29 cellular contexts compared by ENCODE assay signal in the genomic region with DNA sequence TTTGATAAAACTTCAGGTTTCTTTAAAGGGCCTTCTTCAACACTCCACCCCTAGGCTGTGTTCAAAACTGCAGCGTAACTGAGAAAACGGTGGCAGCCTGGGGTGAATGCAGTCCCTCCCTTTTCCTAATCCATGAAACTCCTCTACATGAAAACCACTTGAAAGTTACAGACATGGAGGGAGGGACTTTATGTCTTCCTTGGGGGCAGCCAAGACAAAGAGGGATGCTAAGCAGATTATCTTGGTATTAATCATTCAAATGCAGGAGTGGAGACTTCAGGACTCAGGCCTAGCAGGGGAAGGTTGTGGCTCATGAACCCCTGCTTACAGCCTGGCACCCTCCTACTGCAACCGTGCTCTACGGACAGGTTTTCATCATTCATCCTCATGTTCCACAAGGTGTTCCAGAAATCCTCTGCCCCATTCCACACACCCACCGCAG. TPM values are rescaled to one million over a fixed set of nuclear protein-coding genes. Genes with fewer than 3 reads are reported as not detected.
DNase-seq lines count a peak whose midpoint lies in the region; ATAC-seq, FAIRE-seq and TF ChIP-seq lines count a peak whose summit lies in the region.
"Had no signal": no experiment of that assay in that cellular context is flagged by ENCODE, and none has a peak within 500 bp of the region (broad histone marks: within the 10 kb centered on the region; RNA-seq: fewer than 3 reads in every experiment).

No MANE protein-coding gene starts in this region.

- H3K9me3 Mint-ChIP-seq in nephron, result no peaks in the 10 kb centered on the region
- H3K9me3 Mint-ChIP-seq: activated CD4-positive, alpha-beta memory T cell treated with anti-CD3 and anti-CD28 coated beads, Interleukin-2, amount 10 ng/mL, durations not matched to agents 7 days and 5 days; activated naive CD4-positive, alpha-beta T cell treated with anti-CD3 and anti-CD28 coated beads for 36 hours; CD4-positive, CD25-positive, alpha-beta regulatory T cell; stimulated activated naive B cell treated with anti-CD40 and anti-IgM and Interleukin-4, amounts not matched to agents 10 μg/mL and 1 μg/mL and 100 μg/mL, for 72 hours had no signal

- H3K9me3 ChIP-seq in HAP-1 (no peaks in the 10 kb centered on the region), NT2/D1 (ENCODE audit: insufficient read depth, low read length) (no peaks in the 10 kb centered on the region), kidney (ENCODE audit: control insufficient read depth in 1 of 2, low read length in 2 of 2) (no peaks in the 10 kb centered on the region)
- H3K9me3 ChIP-seq: thoracic aorta had no signal

- H3K4me3 Mint-ChIP-seq in nephron, result no peak overlapping the region
- H3K4me3 Mint-ChIP-seq: activated CD4-positive, alpha-beta memory T cell treated with anti-CD3 and anti-CD28 coated beads, Interleukin-2, amount 10 ng/mL, durations not matched to agents 7 days and 5 days; activated naive CD4-positive, alpha-beta T cell treated with anti-CD3 and anti-CD28 coated beads for 36 hours; CD4-positive, CD25-positive, alpha-beta regulatory T cell; stimulated activated naive B cell treated with anti-CD40 and anti-IgM and Interleukin-4, amounts not matched to agents 10 μg/mL and 1 μg/mL and 100 μg/mL, for 72 hours had no signal

- H3K4me1 ChIP-seq in HAP-1 (peaks cover 50% of the 10 kb centered on the region), NT2/D1 (ENCODE audit: insufficient read depth, insufficient read length) (peaks cover 11% of the 10 kb centered on the region), kidney (ENCODE audit: control insufficient read depth in 1 of 2, insufficient read depth in 1 of 2, low read depth in 1 of 2, low read length in 2 of 2) (peaks cover 0 to 3% of the 10 kb centered on the region in 2 donors)
- H3K4me1 ChIP-seq: foreskin keratinocyte had no signal

- peaks cover 68% of the 10 kb centered on the region for H3K4me1 Mint-ChIP-seq in nephron

- intact Hi-C loops in kidney (cut with DNase I), result no loop called here

- no peak for FAIRE-seq in kidney (lab: Jason Lieb, UNC)
- FAIRE-seq: HTR-8/SVneo, small intestine had no signal

- TF ChIP-seq CTCF in fibroblast of the aortic adventitia (IDR thresholded peaks at IDR 0.05; ENCODE audit: insufficient read depth, low read length), result peak; percentile 27
- no peak for TF ChIP-seq CTCF in nephron (IDR thresholded peaks at IDR 0.05; ENCODE audit: unreplicated experiment in 3 of 3)
- no peak for TF ChIP-seq CTCF in kidney (IDR thresholded peaks at IDR 0.05; ENCODE audit: borderline replicate concordance, extremely low read depth, insufficient read depth)

- H3K27me3 Mint-ChIP-seq in nephron (ENCODE audit: low read depth), result peaks cover 11% of the 10 kb centered on the region
- H3K27me3 Mint-ChIP-seq: CD4-positive, CD25-positive, alpha-beta regulatory T cell had no signal

- H3K4me3 ChIP-seq in HAP-1 (no peak overlapping the region), NT2/D1 (ENCODE audit: insufficient read length, low read depth) (no peak overlapping the region), fibroblast of the aortic adventitia (ENCODE audit: low read depth, low read length) (no peak overlapping the region), kidney (ENCODE audit: low read length in 2 of 2) (no peak overlapping the region)
- H3K4me3 ChIP-seq: thoracic aorta had no signal

- no peaks in the 10 kb centered on the region for H3K36me3 Mint-ChIP-seq in nephron (ENCODE audit: low read depth)
- H3K36me3 Mint-ChIP-seq: CD4-positive, CD25-positive, alpha-beta regulatory T cell; stimulated activated naive B cell treated with anti-CD40 and anti-IgM and Interleukin-4, amounts not matched to agents 10 μg/mL and 1 μg/mL and 100 μg/mL, for 72 hours had no signal

- H3K9ac ChIP-seq in NT2/D1 (ENCODE audit: insufficient read length, low read depth), result peak overlapping the region; percentile 46
- no peak overlapping the region for H3K9ac ChIP-seq in kidney (ENCODE audit: low read length in 2 of 2)

- H3K27ac Mint-ChIP-seq in nephron, result peak overlapping the region in 2 of 3 experiments; percentile 58
- H3K27ac Mint-ChIP-seq: activated CD4-positive, alpha-beta memory T cell treated with anti-CD3 and anti-CD28 coated beads, Interleukin-2, amount 10 ng/mL, durations not matched to agents 7 days and 5 days; activated naive CD4-positive, alpha-beta T cell treated with anti-CD3 and anti-CD28 coated beads for 36 hours had no signal

- DNase-seq in HAP-1 (ENCODE audit: low spot score in 2 of 2) (peak; percentile 85 to 93), NT2/D1 (ENCODE audit: low read depth, low spot score) (peak; percentile 50), fibroblast of the aortic adventitia (ENCODE audit: low read depth) (peak; percentile 15), kidney (no peak), GF-D8 (lab: John Stamatoyannopoulos, UW) (no peak)
- DNase-seq in stimulated activated CD4-positive, alpha-beta T cell treated with anti-CD3 and anti-CD28 coated beads, Interleukin-15, amount 100 ng/mL, for 24 hours, result no peak
- DNase-seq: activated CD4-positive, alpha-beta memory T cell treated with anti-CD3 and anti-CD28 coated beads, Interleukin-2, amount 10 ng/mL, durations not matched to agents 7 days and 5 days; activated CD4-positive, CD25-positive, alpha-beta regulatory T cell; activated naive CD4-positive, alpha-beta T cell treated with anti-CD3 and anti-CD28 coated beads for 36 hours; amygdala; caudate nucleus; CD4-positive, CD25-positive, alpha-beta regulatory T cell; DMS153; foreskin keratinocyte; GDM1; kidney glomerular epithelial cell; mammary epithelial cell; NCI-H1105; NCI-H2081; NCI-H446 treated with DMSO at 0.1 percent for 48 hours; small intestine; stimulated activated CD4-positive, alpha-beta T cell treated with anti-CD3 and anti-CD28 coated beads, Interleukin-2, amount 100 ng/mL, for 48 hours; stimulated activated naive B cell treated with anti-CD40 and anti-IgM and Interleukin-4, amounts not matched to agents 10 μg/mL and 1 μg/mL and 100 μg/mL, for 72 hours; T-helper 9 cell had no signal

- H3K27me3 ChIP-seq in HAP-1 (ENCODE audit: low read depth), result no peaks in the 10 kb centered on the region
- H3K27me3 ChIP-seq in NT2/D1 (ENCODE audit: insufficient read depth, insufficient read length), result no peaks in the 10 kb centered on the region

- no peaks in the 10 kb centered on the region for H3K36me3 ChIP-seq in HAP-1 (replicated peaks)
- H3K36me3 ChIP-seq in NT2/D1 (ENCODE audit: insufficient read depth, insufficient read length, low read length), result no peaks in the 10 kb centered on the region
- H3K36me3 ChIP-seq in kidney (ENCODE audit: control insufficient read depth in 1 of 2, insufficient read depth in 2 of 2, low read length in 2 of 2), result no peaks in the 10 kb centered on the region
- H3K36me3 ChIP-seq: thoracic aorta had no signal

- no peak overlapping the region for H3K27ac ChIP-seq in kidney (ENCODE audit: low read depth in 2 of 2, low read length in 2 of 2)
- H3K27ac ChIP-seq: epithelial cell of prostate, foreskin keratinocyte, thoracic aorta had no signal

- in situ Hi-C loops in HAP-1 (cut with MboI; ENCODE audit: low sequenced_read_pairs), result no loop called here

- no peak for ATAC-seq in GM19023 (IDR thresholded peaks at IDR 0.05; ENCODE audit: unreplicated experiment)
- ATAC-seq: foreskin keratinocyte; stimulated activated naive B cell treated with anti-CD40 and anti-IgM and Interleukin-4, amounts not matched to agents 10 μg/mL and 1 μg/mL and 100 μg/mL, for 72 hours had no signal

RNA-seq across cellular contexts. Expression of a gene that starts 46.8 kb away (rescaled TPM):
- total RNA-seq in fibroblast of the aortic adventitia (ENCODE audit: low replicate concordance), result 0.36 and 2.3 TPM in 2 replicates
- 7.3 TPM for total RNA-seq in kidney
- 0.99 TPM for polyA plus RNA-seq in kidney (ENCODE audit: insufficient read depth, low read depth, low replicate concordance)
- total RNA-seq: mammary epithelial cell had no signal
- polyA plus RNA-seq: CD4-positive, CD25-positive, alpha-beta regulatory T cell; mammary epithelial cell had no signal

Comparison
In these comparisons a context has a peak if more than half of its experiments do, and no peak if none do; other contexts are left out.
1. DNase-seq: peak in HAP-1 (2 of 2), NT2/D1 (single experiment) and fibroblast of the aortic adventitia (single experiment); none in stimulated activated CD4-positive, alpha-beta T cell treated with anti-CD3 and anti-CD28 coated beads, Interleukin-15, amount 100 ng/mL, for 24 hours (single experiment), kidney (single experiment) and GF-D8 (single experiment).